ENCODE assay signal across 1 cellular context in the genomic region with DNA sequence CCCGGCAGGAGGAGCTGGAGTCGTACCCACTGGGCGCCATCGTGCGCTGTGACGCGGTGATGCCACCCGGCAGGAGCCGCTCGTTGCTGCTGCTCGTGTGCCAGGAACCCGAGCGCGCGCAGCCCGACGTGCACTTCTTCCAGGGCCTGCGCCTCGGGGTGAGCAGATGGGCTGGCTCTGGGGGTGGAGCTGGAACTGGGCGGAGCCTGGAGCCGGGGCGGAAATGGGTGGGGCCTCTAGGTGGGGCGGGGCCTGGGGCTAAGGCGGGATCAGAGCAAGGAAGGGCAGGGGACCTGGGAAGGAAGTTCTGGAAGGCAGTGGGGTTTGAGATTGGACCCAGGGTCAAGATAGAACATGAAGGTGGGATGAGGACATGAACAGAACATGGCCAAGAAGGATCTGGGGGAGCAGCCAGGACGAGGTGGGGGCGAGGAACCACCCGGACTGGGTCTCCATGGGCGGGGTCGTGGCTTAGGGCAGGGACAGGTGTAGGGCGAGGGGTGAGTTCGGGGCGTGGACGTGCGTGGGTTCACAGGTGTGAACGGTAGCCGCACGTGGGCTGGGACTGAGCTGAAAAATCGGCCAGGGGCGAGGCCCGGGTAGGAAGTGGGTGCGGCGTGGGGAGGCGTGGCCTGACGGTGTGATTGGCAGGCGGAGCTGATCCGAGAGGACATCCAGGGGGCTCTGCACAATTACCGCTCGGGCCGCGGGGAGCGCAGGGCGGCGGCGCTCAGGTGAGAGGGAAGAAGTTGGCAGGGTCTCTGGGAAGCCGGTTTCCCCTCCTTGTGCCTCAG.
TF ChIP-seq lines count a peak whose summit lies in the region.

No MANE protein-coding gene starts in this region.

TF ChIP-seq in K562, 482 proteins besides CTCF, POLR2A, EP300 and RAD21 (continues in another document):
- TF ChIP-seq LEF1 (IDR thresholded peaks at IDR 0.05) (0 out of 2 replicates have a peak, but pooled peaks have one; percentile 30), LARP7 (IDR thresholded peaks at IDR 0.05) (peak; percentile 86), SPI1 (IDR thresholded peaks at IDR 0.05; ENCODE audit: borderline replicate concordance, low read depth, low read length) (peak; percentile 72; the same call in 1 of the 2 replicates), DNMT1 (IDR thresholded peaks at IDR 0.05) (0 out of 2 replicates have a peak, but pooled peaks have one; percentile 68), SMAD1 (IDR thresholded peaks at IDR 0.05; ENCODE audit: low read depth, low read length, partially characterized antibody) (no peak), NCOA1 (IDR thresholded peaks at IDR 0.05; ENCODE audit: low read depth) (peak; percentile 46; the same call in 1 of the 2 replicates), SP1 (CRISPR knock-in tag; IDR thresholded peaks at IDR 0.05) (peak; percentile 75; the same call in 1 of the 2 replicates), CBX1 (IDR thresholded peaks at IDR 0.05; ENCODE audit: low read depth) (0 out of 2 replicates have a peak, but pooled peaks have one; percentile 28), CBX5 (IDR thresholded peaks at IDR 0.05; ENCODE audit: borderline replicate concordance, low read depth) (0 out of 2 replicates have a peak, but pooled peaks have one; percentile 7), RB1 (IDR thresholded peaks at IDR 0.05; ENCODE audit: low read depth) (peak; percentile 58; the same call in 1 of the 2 replicates), KDM5B (IDR thresholded peaks at IDR 0.05; ENCODE audit: insufficient replicate concordance, low read depth, low read length) (peak; percentile 58), SUPT5H (IDR thresholded peaks at IDR 0.05) (peak; percentile 85), KLF13 (tag; IDR thresholded peaks at IDR 0.05; ENCODE audit: borderline replicate concordance, low read depth) (peak; percentile 52; the same call in 1 of the 2 replicates), FOXK2 (conservative IDR thresholded peaks at IDR 0.05 in 1 of 2, IDR thresholded peaks at IDR 0.05 in 1 of 2; ENCODE audit: low read depth in 2 of 2) (peak; percentile 36 to 40; a peak in 1 of 4 replicates), PHB2 (IDR thresholded peaks at IDR 0.05; ENCODE audit: low read depth) (peak; percentile 55; the same call in 1 of the 2 replicates), CC2D1A (IDR thresholded peaks at IDR 0.05) (no peak), ERF (CRISPR knock-in tag; IDR thresholded peaks at IDR 0.05) (peak; percentile 79), MXI1 (IDR thresholded peaks at IDR 0.05; ENCODE audit: low read depth, low read length) (0 out of 2 replicates have a peak, but pooled peaks have one; percentile 55), FOXP1 (CRISPR knock-in tag; IDR thresholded peaks at IDR 0.05) (peak; percentile 52), MYC (IDR thresholded peaks at IDR 0.05; ENCODE audit: low read depth, low read length) (peak; percentile 88), MYC (CRISPR knock-in tag; IDR thresholded peaks at IDR 0.05; ENCODE audit: borderline replicate concordance, low read depth) (peak; percentile 88; the same call in 1 of the 2 replicates), NBN (IDR thresholded peaks at IDR 0.05; ENCODE audit: low read depth) (peak; percentile 77), SMARCE1 (IDR thresholded peaks at IDR 0.05) (peak; percentile 64; the same call in 1 of the 2 replicates), ARID1B (IDR thresholded peaks at IDR 0.05) (peak; percentile 75), JUN (IDR thresholded peaks at IDR 0.05; ENCODE audit: borderline replicate concordance, low read depth, low read length) (peak; percentile 18; the same call in 1 of the 2 replicates), JUN (CRISPR knock-in tag; IDR thresholded peaks at IDR 0.05; ENCODE audit: borderline replicate concordance) (no peak), SIN3B (IDR thresholded peaks at IDR 0.05; ENCODE audit: low read depth) (peak; percentile 45; the same call in 1 of the 2 replicates), ELF4 (CRISPR knock-in tag; IDR thresholded peaks at IDR 0.05) (peak; percentile 85), SMARCA4 (IDR thresholded peaks at IDR 0.05) (peak; percentile 62), NFRKB (IDR thresholded peaks at IDR 0.05; ENCODE audit: low read depth) (peak; percentile 79), FOXM1 (IDR thresholded peaks at IDR 0.05; ENCODE audit: low read depth) (no peak), FOXM1 (CRISPR knock-in tag; IDR thresholded peaks at IDR 0.05; ENCODE audit: low read depth) (peak; percentile 73; the same call in 1 of the 2 replicates)
- TF ChIP-seq, protein P1, sequence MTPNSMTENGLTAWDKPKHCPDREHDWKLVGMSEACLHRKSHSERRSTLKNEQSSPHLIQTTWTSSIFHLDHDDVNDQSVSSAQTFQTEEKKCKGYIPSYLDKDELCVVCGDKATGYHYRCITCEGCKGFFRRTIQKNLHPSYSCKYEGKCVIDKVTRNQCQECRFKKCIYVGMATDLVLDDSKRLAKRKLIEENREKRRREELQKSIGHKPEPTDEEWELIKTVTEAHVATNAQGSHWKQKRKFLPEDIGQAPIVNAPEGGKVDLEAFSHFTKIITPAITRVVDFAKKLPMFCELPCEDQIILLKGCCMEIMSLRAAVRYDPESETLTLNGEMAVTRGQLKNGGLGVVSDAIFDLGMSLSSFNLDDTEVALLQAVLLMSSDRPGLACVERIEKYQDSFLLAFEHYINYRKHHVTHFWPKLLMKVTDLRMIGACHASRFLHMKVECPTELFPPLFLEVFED (CRISPR knock-in tag; conservative IDR thresholded peaks at IDR 0.05) = peak; percentile 89
- TF ChIP-seq, protein P2, sequence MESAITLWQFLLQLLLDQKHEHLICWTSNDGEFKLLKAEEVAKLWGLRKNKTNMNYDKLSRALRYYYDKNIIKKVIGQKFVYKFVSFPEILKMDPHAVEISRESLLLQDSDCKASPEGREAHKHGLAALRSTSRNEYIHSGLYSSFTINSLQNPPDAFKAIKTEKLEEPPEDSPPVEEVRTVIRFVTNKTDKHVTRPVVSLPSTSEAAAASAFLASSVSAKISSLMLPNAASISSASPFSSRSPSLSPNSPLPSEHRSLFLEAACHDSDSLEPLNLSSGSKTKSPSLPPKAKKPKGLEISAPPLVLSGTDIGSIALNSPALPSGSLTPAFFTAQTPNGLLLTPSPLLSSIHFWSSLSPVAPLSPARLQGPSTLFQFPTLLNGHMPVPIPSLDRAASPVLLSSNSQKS (CRISPR knock-in tag; IDR thresholded peaks at IDR 0.05) = no peak
- TF ChIP-seq, protein P3, sequence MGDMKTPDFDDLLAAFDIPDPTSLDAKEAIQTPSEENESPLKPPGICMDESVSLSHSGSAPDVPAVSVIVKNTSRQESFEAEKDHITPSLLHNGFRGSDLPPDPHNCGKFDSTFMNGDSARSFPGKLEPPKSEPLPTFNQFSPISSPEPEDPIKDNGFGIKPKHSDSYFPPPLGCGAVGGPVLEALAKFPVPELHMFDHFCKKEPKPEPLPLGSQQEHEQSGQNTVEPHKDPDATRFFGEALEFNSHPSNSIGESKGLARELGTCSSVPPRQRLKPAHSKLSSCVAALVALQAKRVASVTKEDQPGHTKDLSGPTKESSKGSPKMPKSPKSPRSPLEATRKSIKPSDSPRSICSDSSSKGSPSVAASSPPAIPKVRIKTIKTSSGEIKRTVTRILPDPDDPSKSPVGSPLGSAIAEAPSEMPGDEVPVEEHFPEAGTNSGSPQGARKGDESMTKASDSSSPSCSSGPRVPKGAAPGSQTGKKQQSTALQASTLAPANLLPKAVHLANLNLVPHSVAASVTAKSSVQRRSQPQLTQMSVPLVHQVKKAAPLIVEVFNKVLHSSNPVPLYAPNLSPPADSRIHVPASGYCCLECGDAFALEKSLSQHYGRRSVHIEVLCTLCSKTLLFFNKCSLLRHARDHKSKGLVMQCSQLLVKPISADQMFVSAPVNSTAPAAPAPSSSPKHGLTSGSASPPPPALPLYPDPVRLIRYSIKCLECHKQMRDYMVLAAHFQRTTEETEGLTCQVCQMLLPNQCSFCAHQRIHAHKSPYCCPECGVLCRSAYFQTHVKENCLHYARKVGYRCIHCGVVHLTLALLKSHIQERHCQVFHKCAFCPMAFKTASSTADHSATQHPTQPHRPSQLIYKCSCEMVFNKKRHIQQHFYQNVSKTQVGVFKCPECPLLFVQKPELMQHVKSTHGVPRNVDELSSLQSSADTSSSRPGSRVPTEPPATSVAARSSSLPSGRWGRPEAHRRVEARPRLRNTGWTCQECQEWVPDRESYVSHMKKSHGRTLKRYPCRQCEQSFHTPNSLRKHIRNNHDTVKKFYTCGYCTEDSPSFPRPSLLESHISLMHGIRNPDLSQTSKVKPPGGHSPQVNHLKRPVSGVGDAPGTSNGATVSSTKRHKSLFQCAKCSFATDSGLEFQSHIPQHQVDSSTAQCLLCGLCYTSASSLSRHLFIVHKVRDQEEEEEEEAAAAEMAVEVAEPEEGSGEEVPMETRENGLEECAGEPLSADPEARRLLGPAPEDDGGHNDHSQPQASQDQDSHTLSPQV (IDR thresholded peaks at IDR 0.05) = 0 out of 2 replicates have a peak, but pooled peaks have one; percentile 68
- TF ChIP-seq, protein P4, sequence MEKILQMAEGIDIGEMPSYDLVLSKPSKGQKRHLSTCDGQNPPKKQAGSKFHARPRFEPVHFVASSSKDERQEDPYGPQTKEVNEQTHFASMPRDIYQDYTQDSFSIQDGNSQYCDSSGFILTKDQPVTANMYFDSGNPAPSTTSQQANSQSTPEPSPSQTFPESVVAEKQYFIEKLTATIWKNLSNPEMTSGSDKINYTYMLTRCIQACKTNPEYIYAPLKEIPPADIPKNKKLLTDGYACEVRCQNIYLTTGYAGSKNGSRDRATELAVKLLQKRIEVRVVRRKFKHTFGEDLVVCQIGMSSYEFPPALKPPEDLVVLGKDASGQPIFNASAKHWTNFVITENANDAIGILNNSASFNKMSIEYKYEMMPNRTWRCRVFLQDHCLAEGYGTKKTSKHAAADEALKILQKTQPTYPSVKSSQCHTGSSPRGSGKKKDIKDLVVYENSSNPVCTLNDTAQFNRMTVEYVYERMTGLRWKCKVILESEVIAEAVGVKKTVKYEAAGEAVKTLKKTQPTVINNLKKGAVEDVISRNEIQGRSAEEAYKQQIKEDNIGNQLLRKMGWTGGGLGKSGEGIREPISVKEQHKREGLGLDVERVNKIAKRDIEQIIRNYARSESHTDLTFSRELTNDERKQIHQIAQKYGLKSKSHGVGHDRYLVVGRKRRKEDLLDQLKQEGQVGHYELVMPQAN (IDR thresholded peaks at IDR 0.05; ENCODE audit: borderline replicate concordance) = peak; percentile 96
- TF ChIP-seq, protein P5, sequence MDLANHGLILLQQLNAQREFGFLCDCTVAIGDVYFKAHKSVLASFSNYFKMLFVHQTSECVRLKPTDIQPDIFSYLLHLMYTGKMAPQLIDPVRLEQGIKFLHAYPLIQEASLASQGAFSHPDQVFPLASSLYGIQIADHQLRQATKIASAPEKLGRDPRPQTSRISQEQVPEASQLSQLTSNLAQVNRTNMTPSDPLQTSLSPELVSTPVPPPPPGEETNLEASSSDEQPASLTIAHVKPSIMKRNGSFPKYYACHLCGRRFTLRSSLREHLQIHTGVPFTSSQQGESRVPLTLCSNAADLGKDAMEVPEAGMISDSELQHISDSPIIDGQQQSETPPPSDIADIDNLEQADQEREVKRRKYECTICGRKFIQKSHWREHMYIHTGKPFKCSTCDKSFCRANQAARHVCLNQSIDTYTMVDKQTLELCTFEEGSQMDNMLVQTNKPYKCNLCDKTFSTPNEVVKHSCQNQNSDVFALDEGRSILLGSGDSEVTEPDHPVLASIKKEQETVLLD (IDR thresholded peaks at IDR 0.05) = 0 out of 2 replicates have a peak, but pooled peaks have one; percentile 64
- TF ChIP-seq, protein P6, sequence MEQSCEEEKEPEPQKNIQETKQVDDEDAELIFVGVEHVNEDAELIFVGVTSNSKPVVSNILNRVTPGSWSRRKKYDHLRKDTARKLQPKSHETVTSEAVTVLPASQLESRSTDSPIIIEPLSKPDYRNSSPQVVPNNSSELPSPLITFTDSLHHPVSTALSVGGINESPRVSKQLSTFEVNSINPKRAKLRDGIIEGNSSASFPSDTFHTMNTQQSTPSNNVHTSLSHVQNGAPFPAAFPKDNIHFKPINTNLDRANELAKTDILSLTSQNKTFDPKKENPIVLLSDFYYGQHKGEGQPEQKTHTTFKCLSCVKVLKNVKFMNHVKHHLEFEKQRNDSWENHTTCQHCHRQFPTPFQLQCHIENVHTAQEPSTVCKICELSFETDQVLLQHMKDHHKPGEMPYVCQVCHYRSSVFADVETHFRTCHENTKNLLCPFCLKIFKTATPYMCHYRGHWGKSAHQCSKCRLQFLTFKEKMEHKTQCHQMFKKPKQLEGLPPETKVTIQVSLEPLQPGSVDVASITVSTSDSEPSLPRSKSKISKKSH (CRISPR knock-in tag; IDR thresholded peaks at IDR 0.05) = no peak
- TF ChIP-seq, protein P7, sequence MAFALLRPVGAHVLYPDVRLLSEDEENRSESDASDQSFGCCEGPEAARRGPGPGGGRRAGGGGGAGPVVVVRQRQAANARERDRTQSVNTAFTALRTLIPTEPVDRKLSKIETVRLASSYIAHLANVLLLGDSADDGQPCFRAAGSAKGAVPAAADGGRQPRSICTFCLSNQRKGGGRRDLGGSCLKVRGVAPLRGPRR (CRISPR knock-in tag; IDR thresholded peaks at IDR 0.05) = no peak
- TF ChIP-seq, protein P8, sequence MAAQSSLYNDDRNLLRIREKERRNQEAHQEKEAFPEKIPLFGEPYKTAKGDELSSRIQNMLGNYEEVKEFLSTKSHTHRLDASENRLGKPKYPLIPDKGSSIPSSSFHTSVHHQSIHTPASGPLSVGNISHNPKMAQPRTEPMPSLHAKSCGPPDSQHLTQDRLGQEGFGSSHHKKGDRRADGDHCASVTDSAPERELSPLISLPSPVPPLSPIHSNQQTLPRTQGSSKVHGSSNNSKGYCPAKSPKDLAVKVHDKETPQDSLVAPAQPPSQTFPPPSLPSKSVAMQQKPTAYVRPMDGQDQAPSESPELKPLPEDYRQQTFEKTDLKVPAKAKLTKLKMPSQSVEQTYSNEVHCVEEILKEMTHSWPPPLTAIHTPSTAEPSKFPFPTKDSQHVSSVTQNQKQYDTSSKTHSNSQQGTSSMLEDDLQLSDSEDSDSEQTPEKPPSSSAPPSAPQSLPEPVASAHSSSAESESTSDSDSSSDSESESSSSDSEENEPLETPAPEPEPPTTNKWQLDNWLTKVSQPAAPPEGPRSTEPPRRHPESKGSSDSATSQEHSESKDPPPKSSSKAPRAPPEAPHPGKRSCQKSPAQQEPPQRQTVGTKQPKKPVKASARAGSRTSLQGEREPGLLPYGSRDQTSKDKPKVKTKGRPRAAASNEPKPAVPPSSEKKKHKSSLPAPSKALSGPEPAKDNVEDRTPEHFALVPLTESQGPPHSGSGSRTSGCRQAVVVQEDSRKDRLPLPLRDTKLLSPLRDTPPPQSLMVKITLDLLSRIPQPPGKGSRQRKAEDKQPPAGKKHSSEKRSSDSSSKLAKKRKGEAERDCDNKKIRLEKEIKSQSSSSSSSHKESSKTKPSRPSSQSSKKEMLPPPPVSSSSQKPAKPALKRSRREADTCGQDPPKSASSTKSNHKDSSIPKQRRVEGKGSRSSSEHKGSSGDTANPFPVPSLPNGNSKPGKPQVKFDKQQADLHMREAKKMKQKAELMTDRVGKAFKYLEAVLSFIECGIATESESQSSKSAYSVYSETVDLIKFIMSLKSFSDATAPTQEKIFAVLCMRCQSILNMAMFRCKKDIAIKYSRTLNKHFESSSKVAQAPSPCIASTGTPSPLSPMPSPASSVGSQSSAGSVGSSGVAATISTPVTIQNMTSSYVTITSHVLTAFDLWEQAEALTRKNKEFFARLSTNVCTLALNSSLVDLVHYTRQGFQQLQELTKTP (IDR thresholded peaks at IDR 0.05; ENCODE audit: low read depth in 1 of 2, partially characterized antibody in 2 of 2) = peak in 1 of 2 experiments; percentile 29
- TF ChIP-seq, protein P9, sequence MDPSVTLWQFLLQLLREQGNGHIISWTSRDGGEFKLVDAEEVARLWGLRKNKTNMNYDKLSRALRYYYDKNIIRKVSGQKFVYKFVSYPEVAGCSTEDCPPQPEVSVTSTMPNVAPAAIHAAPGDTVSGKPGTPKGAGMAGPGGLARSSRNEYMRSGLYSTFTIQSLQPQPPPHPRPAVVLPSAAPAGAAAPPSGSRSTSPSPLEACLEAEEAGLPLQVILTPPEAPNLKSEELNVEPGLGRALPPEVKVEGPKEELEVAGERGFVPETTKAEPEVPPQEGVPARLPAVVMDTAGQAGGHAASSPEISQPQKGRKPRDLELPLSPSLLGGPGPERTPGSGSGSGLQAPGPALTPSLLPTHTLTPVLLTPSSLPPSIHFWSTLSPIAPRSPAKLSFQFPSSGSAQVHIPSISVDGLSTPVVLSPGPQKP (CRISPR knock-in tag; IDR thresholded peaks at IDR 0.05) = no peak
